12 cellular contexts compared by ENCODE assay signal in the genomic region with DNA sequence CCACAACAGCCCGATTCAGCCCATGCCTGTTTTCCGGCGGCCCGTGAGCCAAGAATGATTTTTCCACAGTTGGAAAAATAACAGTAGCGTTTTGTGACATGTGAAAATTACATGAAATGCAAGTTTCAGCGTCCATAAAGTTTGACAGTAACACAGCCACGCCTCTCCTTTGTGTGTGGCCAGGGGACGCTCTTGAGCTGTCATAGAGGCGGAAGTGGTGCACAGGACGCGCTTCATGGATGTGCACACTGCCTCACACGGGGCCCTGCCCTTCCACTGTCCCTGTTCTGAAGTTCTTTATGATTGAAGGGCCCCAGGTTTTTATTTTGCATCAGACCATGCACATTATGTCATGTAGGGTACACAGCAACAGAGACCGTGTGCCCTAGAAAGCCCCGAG. TPM values are rescaled to one million over a fixed set of nuclear protein-coding genes. Genes with fewer than 3 reads are reported as not detected.
A peak's percentile ranks its signal among the peaks of the same experiment; 100 is the strongest.
DNase-seq lines count a peak whose midpoint lies in the region; ATAC-seq and TF ChIP-seq lines count a peak whose summit lies in the region.
"Had no signal": no experiment of that assay in that cellular context is flagged by ENCODE, and none has a peak within 500 bp of the region (broad histone marks: within the 10 kb centered on the region; RNA-seq: fewer than 3 reads in every experiment).

No MANE protein-coding gene starts in this region.

- no peaks in the 10 kb centered on the region for H3K27me3 ChIP-seq in aorta (ENCODE audit: control insufficient read depth in 1 of 2, insufficient read depth in 2 of 2, low read length in 1 of 2)
- H3K27me3 ChIP-seq: thyroid gland had no signal

- no peaks in the 10 kb centered on the region for H3K27me3 Mint-ChIP-seq in chondrocyte (ENCODE audit: low read depth)
- no peaks in the 10 kb centered on the region for H3K27me3 Mint-ChIP-seq in type B pancreatic cell

- no peaks in the 10 kb centered on the region for H3K4me1 ChIP-seq in aorta (ENCODE audit: control insufficient read depth in 1 of 2, insufficient read depth in 2 of 2, low read length in 2 of 2)
- H3K4me1 ChIP-seq: thyroid gland had no signal

- H3K4me3 Mint-ChIP-seq in chondrocyte (ENCODE audit: unreplicated experiment) (no peak overlapping the region), type B pancreatic cell (no peak overlapping the region)

- H3K4me1 Mint-ChIP-seq in chondrocyte (ENCODE audit: low read depth) (no peaks in the 10 kb centered on the region), type B pancreatic cell (ENCODE audit: unreplicated experiment) (peaks cover 14% of the 10 kb centered on the region)

- DNase-seq in stimulated activated CD4-positive, alpha-beta T cell treated with anti-CD3 and anti-CD28 coated beads, Interleukin-15, amount 100 ng/mL, for 24 hours, result peak; percentile 31
- DNase-seq in stimulated activated CD4-positive, alpha-beta T cell treated with anti-CD3 and anti-CD28 coated beads, Interleukin-12 subunit alpha, Interleukin-12 subunit beta, amount 100 ng/mL, for 4 hours, result no peak
- DNase-seq in OCI-M1 (lab: John Stamatoyannopoulos, UW), result peak; percentile 89
- DNase-seq in chondrocyte (ENCODE audit: low spot score), result no peak
- no peak for DNase-seq in type B pancreatic cell (ENCODE audit: extremely low spot score, unreplicated experiment)
- DNase-seq in aorta, result no peak
- DNase-seq: occipital lobe had no signal

- H3K9me3 Mint-ChIP-seq in chondrocyte (ENCODE audit: low read depth) (no peaks in the 10 kb centered on the region), type B pancreatic cell (no peaks in the 10 kb centered on the region)

- H3K9me3 ChIP-seq in aorta (ENCODE audit: control insufficient read depth, low read length), result no peaks in the 10 kb centered on the region
- H3K9me3 ChIP-seq: thyroid gland had no signal

- H3K27ac Mint-ChIP-seq in chondrocyte (ENCODE audit: unreplicated experiment) (no peak overlapping the region), type B pancreatic cell (no peak overlapping the region)

- 66 to 70% methylated on average over 14 of the region's 14 CpGs for WGBS in aorta, 2 donors

- no peaks in the 10 kb centered on the region for H3K36me3 ChIP-seq in aorta (ENCODE audit: control insufficient read depth in 1 of 2, insufficient read depth in 2 of 2, low read length in 1 of 2)
- H3K36me3 ChIP-seq: thyroid gland had no signal

- ATAC-seq in HG03045 (IDR thresholded peaks at IDR 0.05; ENCODE audit: unreplicated experiment) (no peak), GM21381 (IDR thresholded peaks at IDR 0.05; ENCODE audit: unreplicated experiment) (no peak), aorta (ENCODE audit: low FRiP score) (no peak)

- H3K27ac ChIP-seq in aorta (ENCODE audit: low read depth in 1 of 2, low read length in 2 of 2), result no peak overlapping the region
- H3K27ac ChIP-seq: SK-N-MC, thyroid gland had no signal

- H3K36me3 Mint-ChIP-seq in chondrocyte (ENCODE audit: low read depth), result peaks cover 5% of the 10 kb centered on the region
- no peaks in the 10 kb centered on the region for H3K36me3 Mint-ChIP-seq in type B pancreatic cell

- peak; percentile 39 for TF ChIP-seq CTCF in chondrocyte (IDR thresholded peaks at IDR 0.05)
- TF ChIP-seq CTCF in type B pancreatic cell (conservative IDR thresholded peaks at IDR 0.05), result peak; percentile 54

- H3K4me3 ChIP-seq in aorta (ENCODE audit: low read length in 2 of 2), result no peak overlapping the region
- H3K4me3 ChIP-seq: SK-N-MC, thyroid gland had no signal

- intact Hi-C loops in aorta (cut with DNase I), result no loop called here

RNA-seq across cellular contexts. Expression of gene ELAVL1, which starts 12.4 kb away (rescaled TPM):
- total RNA-seq in chondrocyte (67.9 to 80.5 TPM (median 71.9 TPM) in 3 replicates), type B pancreatic cell (ENCODE audit: low replicate concordance) (92.1 and 124 TPM in 2 replicates), aorta (10 to 100 TPM; 48.5 to 48.9 TPM)
- 10 to 100 TPM in 1 of 2 donors, 1 to 10 TPM in 1; 8.1 to 24.2 TPM for polyA plus RNA-seq in aorta

RNA-seq across cellular contexts. Expression of gene CCL25, which starts 34.8 kb away (rescaled TPM):
- total RNA-seq in chondrocyte (not detected in 3 replicates), type B pancreatic cell (ENCODE audit: low replicate concordance) (1.4 and 5.6 TPM in 2 replicates), aorta (not detected)
- 10 to 100 TPM in 1 of 2 donors, not detected in 1; 25.2 TPM for polyA plus RNA-seq in aorta
- total RNA-seq: Daoy, thyroid gland had no signal

Comparison
In these comparisons a context has a peak if more than half of its experiments do, and no peak if none do; other contexts are left out.
1. DNase-seq: peak in stimulated activated CD4-positive, alpha-beta T cell treated with anti-CD3 and anti-CD28 coated beads, Interleukin-15, amount 100 ng/mL, for 24 hours (single experiment) and OCI-M1 (single experiment); none in stimulated activated CD4-positive, alpha-beta T cell treated with anti-CD3 and anti-CD28 coated beads, Interleukin-12 subunit alpha, Interleukin-12 subunit beta, amount 100 ng/mL, for 4 hours (single experiment), chondrocyte (single experiment), type B pancreatic cell (single experiment) and aorta (0 of 2).